Comparison of ENCODE assay signal across 13 cellular contexts in the genomic region with DNA sequence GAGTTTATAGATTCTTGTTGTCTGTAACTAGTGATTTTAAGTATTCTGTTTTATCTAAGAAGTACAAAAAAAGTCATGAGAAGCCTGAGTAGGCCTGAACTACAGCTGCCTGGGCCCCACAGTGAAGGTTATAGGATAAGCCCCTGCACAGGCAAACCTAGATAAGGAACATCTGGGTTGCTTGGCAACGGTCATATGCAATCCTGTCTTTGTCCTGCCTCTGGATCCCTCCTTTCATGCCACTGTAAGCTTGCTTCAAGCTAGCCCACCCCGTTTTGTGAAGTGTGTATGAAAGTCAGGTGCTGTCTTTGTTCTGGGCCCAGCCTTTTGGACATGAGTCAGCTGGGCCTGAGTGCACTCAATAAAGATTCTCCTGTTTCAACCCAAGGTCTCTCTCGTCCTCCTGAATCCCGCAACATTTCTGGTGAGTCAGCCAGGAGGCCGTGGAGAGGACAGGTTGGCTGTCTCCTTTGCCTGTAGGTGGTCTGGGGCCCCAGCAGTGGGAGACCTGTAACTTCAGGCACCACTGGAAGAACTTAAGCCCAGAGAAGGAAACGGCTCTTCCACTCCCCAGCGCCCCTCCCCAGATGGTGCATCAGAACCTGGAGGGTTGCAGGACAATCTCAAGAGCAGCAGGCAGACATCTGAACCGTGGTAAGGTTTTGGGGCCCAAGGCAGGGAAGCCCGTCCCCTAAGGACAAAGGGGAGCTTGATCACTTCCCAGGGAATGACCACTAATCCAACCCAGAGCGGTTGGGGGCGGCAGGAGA. TPM values are rescaled to one million over a fixed set of nuclear protein-coding genes. Genes with fewer than 3 reads are reported as not detected.
A peak's percentile ranks its signal among the peaks of the same experiment; 100 is the strongest.
DNase-seq lines count a peak whose midpoint lies in the region; ATAC-seq and TF ChIP-seq lines count a peak whose summit lies in the region.
"Had no signal": no experiment of that assay in that cellular context is flagged by ENCODE, and none has a peak within 500 bp of the region (broad histone marks: within the 10 kb centered on the region; RNA-seq: fewer than 3 reads in every experiment).

No MANE protein-coding gene starts in this region.

- H3K27ac Mint-ChIP-seq in stimulated activated naive B cell treated with anti-CD40 and anti-IgM and Interleukin-4, amounts not matched to agents 10 μg/mL and 1 μg/mL and 100 μg/mL, for 72 hours, result no peak overlapping the region
- H3K27ac Mint-ChIP-seq: activated naive CD8-positive, alpha-beta T cell treated with anti-CD3 and anti-CD28 coated beads, Interleukin-2, amount 10 ng/mL, durations not matched to agents 7 days and 5 days; type B pancreatic cell had no signal

- H3K9me3 Mint-ChIP-seq in stimulated activated naive B cell treated with anti-CD40 and anti-IgM and Interleukin-4, amounts not matched to agents 10 μg/mL and 1 μg/mL and 100 μg/mL, for 72 hours, result no peaks in the 10 kb centered on the region
- H3K9me3 Mint-ChIP-seq: activated naive CD8-positive, alpha-beta T cell treated with anti-CD3 and anti-CD28 coated beads, Interleukin-2, amount 10 ng/mL, durations not matched to agents 7 days and 5 days; type B pancreatic cell had no signal

- intact Hi-C loops in left ventricle myocardium inferior (cut with micrococcal nuclease), result no loop called here
- intact Hi-C loops in Right ventricle myocardium inferior (cut with DNase I), result no loop called here
- intact Hi-C loops in upper lobe of right lung (cut with DNase I), result no loop called here

- H3K4me1 Mint-ChIP-seq in stimulated activated naive B cell treated with anti-CD40 and anti-IgM and Interleukin-4, amounts not matched to agents 10 μg/mL and 1 μg/mL and 100 μg/mL, for 72 hours, result peaks cover 14 to 18% of the 10 kb centered on the region in 2 donors

- DNase-seq in left ventricle myocardium inferior (no peak), Right ventricle myocardium inferior (ENCODE audit: missing footprints) (no peak), fibroblast of the aortic adventitia (ENCODE audit: low read depth) (peak; percentile 20), upper lobe of right lung (peak; percentile 41), occipital lobe (lab: John Stamatoyannopoulos, UW) (no peak)
- no peak for DNase-seq in stimulated activated naive B cell treated with anti-CD40 and anti-IgM and Interleukin-4, amounts not matched to agents 10 μg/mL and 1 μg/mL and 100 μg/mL, for 72 hours
- DNase-seq: activated naive CD8-positive, alpha-beta T cell treated with anti-CD3 and anti-CD28 coated beads, Interleukin-2, amount 10 ng/mL, durations not matched to agents 7 days and 5 days; NCI-H2081; posterior cingulate gyrus; SIG-M5 had no signal

- H3K4me1 ChIP-seq in left ventricle myocardium inferior, result peaks cover 28% of the 10 kb centered on the region
- peaks cover 9% of the 10 kb centered on the region for H3K4me1 ChIP-seq in upper lobe of right lung

- H3K9me3 ChIP-seq in left ventricle myocardium inferior (replicated peaks) (peaks cover 5% of the 10 kb centered on the region), upper lobe of right lung (no peaks in the 10 kb centered on the region)

- TF ChIP-seq CTCF in left ventricle myocardium inferior (IDR thresholded peaks at IDR 0.05; ENCODE audit: borderline replicate concordance) (no peak), fibroblast of the aortic adventitia (IDR thresholded peaks at IDR 0.05; ENCODE audit: insufficient read depth, low read length) (no peak), upper lobe of right lung (IDR thresholded peaks at IDR 0.05) (no peak)

- no peaks in the 10 kb centered on the region for H3K27me3 Mint-ChIP-seq in stimulated activated naive B cell treated with anti-CD40 and anti-IgM and Interleukin-4, amounts not matched to agents 10 μg/mL and 1 μg/mL and 100 μg/mL, for 72 hours
- H3K27me3 Mint-ChIP-seq: activated naive CD8-positive, alpha-beta T cell treated with anti-CD3 and anti-CD28 coated beads, Interleukin-2, amount 10 ng/mL, durations not matched to agents 7 days and 5 days; type B pancreatic cell had no signal

- H3K4me3 ChIP-seq in left ventricle myocardium inferior, result peak overlapping the region; percentile 66
- no peak overlapping the region for H3K4me3 ChIP-seq in fibroblast of the aortic adventitia (ENCODE audit: low read depth, low read length)
- no peak overlapping the region for H3K4me3 ChIP-seq in upper lobe of right lung

- ATAC-seq in Right ventricle myocardium inferior (no peak), SK-N-SH treated with all-trans-retinoic acid at 6 μM for 48 hours (no peak), upper lobe of right lung (no peak), HG02970 (IDR thresholded peaks at IDR 0.05; ENCODE audit: low FRiP score, unreplicated experiment) (no peak)
- no peak for ATAC-seq in stimulated activated naive B cell treated with anti-CD40 and anti-IgM and Interleukin-4, amounts not matched to agents 10 μg/mL and 1 μg/mL and 100 μg/mL, for 72 hours (replicated peaks)

- H3K27ac ChIP-seq in left ventricle myocardium inferior (replicated peaks) (no peak overlapping the region), upper lobe of right lung (no peak overlapping the region)

- H3K36me3 Mint-ChIP-seq in stimulated activated naive B cell treated with anti-CD40 and anti-IgM and Interleukin-4, amounts not matched to agents 10 μg/mL and 1 μg/mL and 100 μg/mL, for 72 hours, result no peaks in the 10 kb centered on the region
- H3K36me3 Mint-ChIP-seq: activated naive CD8-positive, alpha-beta T cell treated with anti-CD3 and anti-CD28 coated beads, Interleukin-2, amount 10 ng/mL, durations not matched to agents 7 days and 5 days; type B pancreatic cell had no signal

- H3K36me3 ChIP-seq in left ventricle myocardium inferior (no peaks in the 10 kb centered on the region), upper lobe of right lung (no peaks in the 10 kb centered on the region)

- H3K27me3 ChIP-seq in left ventricle myocardium inferior (ENCODE audit: low read depth), result no peaks in the 10 kb centered on the region
- no peaks in the 10 kb centered on the region for H3K27me3 ChIP-seq in upper lobe of right lung

- H3K4me3 Mint-ChIP-seq in stimulated activated naive B cell treated with anti-CD40 and anti-IgM and Interleukin-4, amounts not matched to agents 10 μg/mL and 1 μg/mL and 100 μg/mL, for 72 hours, result no peak overlapping the region
- H3K4me3 Mint-ChIP-seq: activated naive CD8-positive, alpha-beta T cell treated with anti-CD3 and anti-CD28 coated beads, Interleukin-2, amount 10 ng/mL, durations not matched to agents 7 days and 5 days; type B pancreatic cell had no signal

TF ChIP-seq in SK-N-SH treated with all-trans-retinoic acid at 6 μM for 48 hours, 23 proteins besides CTCF, POLR2A, EP300 and RAD21:
- TF ChIP-seq CSDC2 (CRISPR knock-in tag; IDR thresholded peaks at IDR 0.05) (no peak), TCF4 (CRISPR knock-in tag; IDR thresholded peaks at IDR 0.05; ENCODE audit: borderline replicate concordance) (peak; percentile 21; the same call in 1 of the 2 replicates), ZNF8 (CRISPR knock-in tag; IDR thresholded peaks at IDR 0.05) (no peak), ZFP3 (CRISPR knock-in tag; IDR thresholded peaks at IDR 0.05) (no peak)
- TF ChIP-seq, protein P1, sequence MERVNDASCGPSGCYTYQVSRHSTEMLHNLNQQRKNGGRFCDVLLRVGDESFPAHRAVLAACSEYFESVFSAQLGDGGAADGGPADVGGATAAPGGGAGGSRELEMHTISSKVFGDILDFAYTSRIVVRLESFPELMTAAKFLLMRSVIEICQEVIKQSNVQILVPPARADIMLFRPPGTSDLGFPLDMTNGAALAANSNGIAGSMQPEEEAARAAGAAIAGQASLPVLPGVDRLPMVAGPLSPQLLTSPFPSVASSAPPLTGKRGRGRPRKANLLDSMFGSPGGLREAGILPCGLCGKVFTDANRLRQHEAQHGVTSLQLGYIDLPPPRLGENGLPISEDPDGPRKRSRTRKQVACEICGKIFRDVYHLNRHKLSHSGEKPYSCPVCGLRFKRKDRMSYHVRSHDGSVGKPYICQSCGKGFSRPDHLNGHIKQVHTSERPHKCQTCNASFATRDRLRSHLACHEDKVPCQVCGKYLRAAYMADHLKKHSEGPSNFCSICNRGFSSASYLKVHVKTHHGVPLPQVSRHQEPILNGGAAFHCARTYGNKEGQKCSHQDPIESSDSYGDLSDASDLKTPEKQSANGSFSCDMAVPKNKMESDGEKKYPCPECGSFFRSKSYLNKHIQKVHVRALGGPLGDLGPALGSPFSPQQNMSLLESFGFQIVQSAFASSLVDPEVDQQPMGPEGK (CRISPR knock-in tag; IDR thresholded peaks at IDR 0.05; ENCODE audit: borderline replicate concordance), result no peak

RNA-seq across cellular contexts. Expression of gene SLC9C1, which starts 8.2 kb away (rescaled TPM):
- total RNA-seq in left ventricle myocardium inferior (1.3 TPM), Right ventricle myocardium inferior (0.95 TPM), fibroblast of the aortic adventitia (ENCODE audit: low replicate concordance) (0.33 and 0.45 TPM in 2 replicates), upper lobe of right lung (not detected), occipital lobe (under 0.01 TPM)
- total RNA-seq: activated naive CD8-positive, alpha-beta T cell treated with anti-CD3 and anti-CD28 coated beads, Interleukin-2, amount 10 ng/mL, durations not matched to agents 7 days and 5 days had no signal

RNA-seq across cellular contexts. Expression of gene CD200, which starts 30.7 kb away (rescaled TPM):
- total RNA-seq in left ventricle myocardium inferior (1.1 TPM), Right ventricle myocardium inferior (0.92 TPM), fibroblast of the aortic adventitia (ENCODE audit: low replicate concordance) (3.3 and 3.7 TPM in 2 replicates), upper lobe of right lung (6.5 TPM), occipital lobe (41.6 TPM)

Comparison
In these comparisons a context has a peak if more than half of its experiments do, and no peak if none do; other contexts are left out.
1. DNase-seq: peak in fibroblast of the aortic adventitia (single experiment) and upper lobe of right lung (single experiment); none in left ventricle myocardium inferior (single experiment), Right ventricle myocardium inferior (single experiment), stimulated activated naive B cell treated with anti-CD40 and anti-IgM and Interleukin-4, amounts not matched to agents 10 μg/mL and 1 μg/mL and 100 μg/mL, for 72 hours (single experiment) and occipital lobe (single experiment).